Comparison of ENCODE assay signal across 24 cellular contexts in the genomic region with DNA sequence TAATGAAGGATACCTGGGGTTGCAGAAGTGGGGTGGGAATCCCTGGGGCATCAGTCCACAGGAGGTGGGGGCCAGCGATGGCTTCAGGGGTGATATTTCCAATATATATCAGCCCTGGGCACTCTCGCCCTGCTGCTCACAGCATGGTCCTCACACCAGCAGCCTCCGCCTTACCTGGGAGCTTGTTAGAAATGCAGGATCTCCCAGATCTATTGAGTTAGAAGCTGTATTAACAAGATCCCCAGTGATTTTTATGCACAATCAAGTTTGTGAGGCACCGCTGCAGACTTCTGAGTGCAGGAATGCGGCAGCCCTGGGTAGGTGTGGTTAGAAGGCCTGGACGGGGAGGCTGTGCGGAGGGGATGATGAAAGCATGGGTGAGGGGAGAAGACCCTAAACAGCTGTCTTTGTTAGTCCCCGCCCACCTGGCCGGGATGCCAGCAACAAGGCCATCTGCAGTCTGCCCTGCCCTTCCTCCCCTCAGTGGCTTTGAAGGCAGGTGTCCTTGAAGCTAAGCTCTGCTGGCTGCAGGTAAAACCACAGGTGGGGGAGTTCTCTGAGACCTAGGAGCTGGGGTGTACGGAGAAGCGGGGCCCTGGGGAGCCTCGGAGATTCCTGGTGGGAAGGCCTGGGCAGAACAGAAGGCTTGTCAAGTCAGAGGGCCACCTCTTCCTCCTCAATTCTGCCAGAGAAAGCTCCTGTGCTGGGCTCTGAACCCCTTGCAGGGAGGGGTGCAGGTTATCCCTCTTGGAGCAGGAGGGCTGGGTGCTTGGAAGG. TPM values are rescaled to one million over a fixed set of nuclear protein-coding genes. Genes with fewer than 3 reads are reported as not detected.
A peak's percentile ranks its signal among the peaks of the same experiment; 100 is the strongest.
DNase-seq lines count a peak whose midpoint lies in the region; ATAC-seq and TF ChIP-seq lines count a peak whose summit lies in the region.
"Had no signal": no experiment of that assay in that cellular context is flagged by ENCODE, and none has a peak within 500 bp of the region (broad histone marks: within the 10 kb centered on the region; RNA-seq: fewer than 3 reads in every experiment).

No MANE protein-coding gene starts in this region.

- 91 to 96% (median 93%) methylated on average over 11 to 12 of the region's 12 CpGs for WGBS in heart left ventricle, 4 donors

- DNase-seq in right atrium auricular region (ENCODE audit: low spot score) (peak; percentile 42), heart left ventricle (no peak), chondrocyte (ENCODE audit: low spot score) (peak; percentile 70), left kidney (ENCODE audit: low read depth, low spot score) (peak; percentile 59), vagina (ENCODE audit: extremely low spot score in 2 of 2) (peak; percentile 74 to 95), pons (ENCODE audit: low spot score) (no peak), NCI-H446 (lab: John Stamatoyannopoulos, UW) (no peak)
- no peak for DNase-seq in effector CD4-positive, alpha-beta T cell
- DNase-seq: activated CD4-positive, alpha-beta T cell treated with anti-CD3 and anti-CD28 coated beads for 1 hour; activated naive CD8-positive, alpha-beta T cell treated with anti-CD3 and anti-CD28 coated beads for 36 hours; brain microvascular endothelial cell; cortex of kidney; Kasumi-1; mesenchymal stem cell; naive thymus-derived CD8-positive, alpha-beta T cell; NCI-H1048; NCI-H2081 treated with DMSO at 0.1 percent for 48 hours; NCI-H524; psoas muscle; stimulated activated CD4-positive, alpha-beta T cell treated with anti-CD3 and anti-CD28 coated beads, Interleukin-1b, Interleukin-23, amount 100 ng/mL, for 48 hours; stimulated activated naive CD4-positive, alpha-beta T cell had no signal

- H3K9me3 ChIP-seq in right atrium auricular region (peaks cover 0 to 3% of the 10 kb centered on the region in 2 donors), heart left ventricle (peaks cover 0 to 3% (median 0%) of the 10 kb centered on the region in 12 donors), vagina (no peaks in the 10 kb centered on the region)
- H3K9me3 ChIP-seq: BLaER1 treated with 17β-estradiol and CSF1 and Interleukin-3, amounts not matched to agents 10 nM and 100 nM; psoas muscle; thoracic aorta had no signal

- H3K4me1 Mint-ChIP-seq in chondrocyte (ENCODE audit: low read depth): peaks cover 36% of the 10 kb centered on the region

- no peaks in the 10 kb centered on the region for H3K27me3 Mint-ChIP-seq in chondrocyte (ENCODE audit: low read depth)
- H3K27me3 Mint-ChIP-seq: activated naive CD8-positive, alpha-beta T cell treated with anti-CD3 and anti-CD28 coated beads for 36 hours had no signal

- H3K27ac Mint-ChIP-seq in chondrocyte (ENCODE audit: unreplicated experiment): peak overlapping the region; percentile 6
- H3K27ac Mint-ChIP-seq: activated naive CD8-positive, alpha-beta T cell treated with anti-CD3 and anti-CD28 coated beads for 36 hours had no signal

- H3K4me3 Mint-ChIP-seq in chondrocyte (ENCODE audit: unreplicated experiment): no peak overlapping the region
- H3K4me3 Mint-ChIP-seq: activated naive CD8-positive, alpha-beta T cell treated with anti-CD3 and anti-CD28 coated beads for 36 hours; naive thymus-derived CD8-positive, alpha-beta T cell had no signal

- no peak for ATAC-seq in heart left ventricle
- ATAC-seq: naive thymus-derived CD8-positive, alpha-beta T cell; psoas muscle had no signal

- no peak overlapping the region for H3K4me3 ChIP-seq in right atrium auricular region
- H3K4me3 ChIP-seq in heart left ventricle: no peak overlapping the region
- H3K4me3 ChIP-seq in vagina: no peak overlapping the region
- H3K4me3 ChIP-seq: BLaER1 treated with 17β-estradiol and CSF1 and Interleukin-3, amounts not matched to agents 10 nM and 100 nM; psoas muscle; thoracic aorta had no signal

- H3K27ac ChIP-seq in right atrium auricular region: no peak overlapping the region
- H3K27ac ChIP-seq in heart left ventricle: peak overlapping the region in 1 of 12 donors; percentile 67
- no peak overlapping the region for H3K27ac ChIP-seq in vagina
- H3K27ac ChIP-seq: BLaER1 treated with 17β-estradiol and CSF1 and Interleukin-3, amounts not matched to agents 10 nM and 100 nM; psoas muscle; thoracic aorta had no signal

- peaks cover 10% of the 10 kb centered on the region for H3K36me3 ChIP-seq in right atrium auricular region
- H3K36me3 ChIP-seq in heart left ventricle: peaks cover 0 to 59% (median 32%) of the 10 kb centered on the region in 9 donors
- H3K36me3 ChIP-seq in vagina: peaks cover 0 to 24% of the 10 kb centered on the region in 2 donors
- H3K36me3 ChIP-seq: BLaER1 treated with 17β-estradiol and CSF1 and Interleukin-3, amounts not matched to agents 10 nM and 100 nM; brain microvascular endothelial cell; thoracic aorta had no signal

- H3K36me3 Mint-ChIP-seq in chondrocyte (ENCODE audit: low read depth): no peaks in the 10 kb centered on the region
- H3K36me3 Mint-ChIP-seq: activated naive CD8-positive, alpha-beta T cell treated with anti-CD3 and anti-CD28 coated beads for 36 hours; naive thymus-derived CD8-positive, alpha-beta T cell had no signal

- H3K9me3 Mint-ChIP-seq in chondrocyte (ENCODE audit: low read depth): peaks cover 7% of the 10 kb centered on the region
- H3K9me3 Mint-ChIP-seq: activated naive CD8-positive, alpha-beta T cell treated with anti-CD3 and anti-CD28 coated beads for 36 hours had no signal

- H3K27me3 ChIP-seq in right atrium auricular region (no peaks in the 10 kb centered on the region), heart left ventricle (no peaks in the 10 kb centered on the region), vagina (no peaks in the 10 kb centered on the region)
- H3K27me3 ChIP-seq: BLaER1 treated with 17β-estradiol and CSF1 and Interleukin-3, amounts not matched to agents 10 nM and 100 nM; brain microvascular endothelial cell had no signal

- TF ChIP-seq CTCF in right atrium auricular region (IDR thresholded peaks at IDR 0.05) (no peak), heart left ventricle (IDR thresholded peaks at IDR 0.05) (no peak), chondrocyte (IDR thresholded peaks at IDR 0.05) (no peak), vagina (IDR thresholded peaks at IDR 0.05) (no peak)

- H3K4me1 ChIP-seq in right atrium auricular region: peaks cover 0 to 7% of the 10 kb centered on the region in 2 donors
- H3K4me1 ChIP-seq in heart left ventricle: peaks cover 0 to 22% (median 5%) of the 10 kb centered on the region in 12 donors
- H3K4me1 ChIP-seq in vagina: peaks cover 13% of the 10 kb centered on the region
- H3K4me1 ChIP-seq: psoas muscle had no signal

- intact Hi-C loops in heart left ventricle (cut with DNase I) (no loop called here), vagina (cut with DNase I) (no loop called here)

- TF ChIP-seq POLR2A in heart left ventricle (IDR thresholded peaks at IDR 0.05) (no peak), vagina (IDR thresholded peaks at IDR 0.05) (no peak)

RNA-seq across cellular contexts. Expression of a gene that starts 11.4 kb away (rescaled TPM):
- total RNA-seq in right atrium auricular region (10 to 100 TPM; 76.5 to 80.7 TPM), heart left ventricle (100 to 1,000 TPM in 3 of 9 donors, 10 to 100 TPM in 6; 24.6 to 144 (median 62.5) TPM), chondrocyte (not detected in 3 replicates), vagina (88.6 TPM)
- 10 to 100 TPM; 39.2 to 47.9 TPM for polyA plus RNA-seq in heart left ventricle
- total RNA-seq: activated naive CD8-positive, alpha-beta T cell treated with anti-CD3 and anti-CD28 coated beads for 36 hours; naive thymus-derived CD8-positive, alpha-beta T cell had no signal
- polyA plus RNA-seq: keratinocyte; naive thymus-derived CD8-positive, alpha-beta T cell had no signal

RNA-seq across cellular contexts. Expression of a gene that starts 28.8 kb away (rescaled TPM):
- total RNA-seq in right atrium auricular region: 10 to 100 TPM; 11.5 to 30.2 TPM
- 10 to 100 TPM; 17.6 to 41.9 (median 31.1) TPM for total RNA-seq in heart left ventricle
- 10 to 100 TPM in 1 of 2 donors, 1 to 10 TPM in 1; 6.6 to 38.4 TPM for polyA plus RNA-seq in heart left ventricle
- total RNA-seq in chondrocyte: 0.56 to 1.9 TPM (median 0.57 TPM) in 3 replicates
- 24.8 TPM for total RNA-seq in vagina
- total RNA-seq: activated naive CD8-positive, alpha-beta T cell treated with anti-CD3 and anti-CD28 coated beads for 36 hours; naive thymus-derived CD8-positive, alpha-beta T cell had no signal
- polyA plus RNA-seq: naive thymus-derived CD8-positive, alpha-beta T cell had no signal

Comparison
In these comparisons a context has a peak if more than half of its experiments do, and no peak if none do; other contexts are left out.
1. DNase-seq: peak in right atrium auricular region (single experiment), chondrocyte (single experiment), left kidney (single experiment) and vagina (2 of 2); none in heart left ventricle (0 of 5), pons (single experiment), NCI-H446 (0 of 2) and effector CD4-positive, alpha-beta T cell (single experiment).
2. RNA of a gene that starts 11.4 kb away (total RNA-seq): 88.6 TPM in vagina (single experiment), 76.5 to 80.7 TPM in right atrium auricular region and 24.6 to 144 TPM in heart left ventricle; not detected in chondrocyte; every median in the first group is over 10 times any median in the second.